ENCODE assay signal across 24 cellular contexts in the genomic region with DNA sequence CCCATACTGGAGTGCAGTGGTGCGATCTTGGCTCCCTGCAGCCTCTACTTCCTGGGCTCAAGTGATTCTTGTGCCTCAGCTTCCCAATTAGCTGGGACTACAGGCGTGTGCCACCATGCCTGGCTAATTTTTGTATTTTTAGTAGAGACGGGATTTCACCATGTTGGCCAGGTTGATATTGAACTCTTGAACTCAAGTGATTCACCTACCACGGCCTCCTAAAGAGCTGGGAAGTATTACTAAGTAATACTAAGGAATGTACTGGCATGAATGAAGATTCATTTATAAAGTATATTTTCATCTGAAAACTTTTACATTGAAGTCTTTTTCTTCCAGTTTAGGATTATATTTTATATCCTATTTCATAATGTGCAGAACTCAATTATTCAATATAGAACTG. TPM values are rescaled to one million over a fixed set of nuclear protein-coding genes. Genes with fewer than 3 reads are reported as not detected.
A peak's percentile ranks its signal among the peaks of the same experiment; 100 is the strongest.
DNase-seq lines count a peak whose midpoint lies in the region; ATAC-seq and TF ChIP-seq lines count a peak whose summit lies in the region.
"Had no signal": no experiment of that assay in that cellular context is flagged by ENCODE, and none has a peak within 500 bp of the region (broad histone marks: within the 10 kb centered on the region; RNA-seq: fewer than 3 reads in every experiment).

No MANE protein-coding gene starts in this region.

- no peak for ATAC-seq in Right ventricle myocardium inferior
- ATAC-seq: mucosa of descending colon, Panc1, psoas muscle had no signal

- peak overlapping the region; percentile 35 for H3K27ac ChIP-seq in brain microvascular endothelial cell
- H3K27ac ChIP-seq: left ventricle myocardium inferior, psoas muscle, SK-N-MC, stomach had no signal

- DNase-seq in Caki2 (ENCODE audit: low read depth) (peak; percentile 47), MG63 (peak; percentile 42), brain microvascular endothelial cell (peak; percentile 77), glomerular visceral epithelial cell (ENCODE audit: extremely low spot score) (peak; percentile 51), AML-193 (lab: John Stamatoyannopoulos, UW) (no peak), Right ventricle myocardium inferior (ENCODE audit: missing footprints) (no peak), T1000 (lab: John Stamatoyannopoulos, UW) (no peak), NCI-H82 (lab: John Stamatoyannopoulos, UW) (no peak)
- DNase-seq: activated CD4-positive, alpha-beta memory T cell treated with anti-CD3 and anti-CD28 coated beads, Interleukin-2, amount 10 ng/mL, durations not matched to agents 7 days and 5 days; activated T-cell treated with anti-CD3 and anti-CD28 coated beads for 4 hours; amniotic stem cell; CD8-positive, alpha-beta memory T cell; DMS79 treated with DMSO at 0.1 percent for 48 hours; effector CD8-positive, alpha-beta T cell; left ventricle myocardium inferior; mucosa of descending colon; MV-4-11; NCI-H1694 treated with DMSO at 0.1 percent for 48 hours; psoas muscle; stimulated activated CD4-positive, alpha-beta T cell treated with anti-CD3 and anti-CD28 coated beads, Interleukin-4, amount 100 ng/mL, for 1 hour; stomach; trophoblast cell had no signal

- peaks cover 74% of the 10 kb centered on the region for H3K36me3 ChIP-seq in MG63
- no peaks in the 10 kb centered on the region for H3K36me3 ChIP-seq in brain microvascular endothelial cell (replicated peaks)

- H3K4me3 ChIP-seq in MG63: no peak overlapping the region
- H3K4me3 ChIP-seq in brain microvascular endothelial cell (ENCODE audit: low read depth, low read length): no peak overlapping the region
- H3K4me3 ChIP-seq: left ventricle myocardium inferior, mucosa of descending colon, psoas muscle, SK-N-MC, stomach had no signal

- intact Hi-C loops in Right ventricle myocardium inferior (cut with DNase I): no loop called here

- in situ Hi-C loops in Caki2 (cut with HindIII; ENCODE audit: low pct_unique_long_range_greater_than_20kb, low sequenced_read_pairs) (no loop called here), brain microvascular endothelial cell (cut with HindIII; ENCODE audit: low pct_ligation_motif_present, low sequenced_read_pairs) (no loop called here)

- no peaks in the 10 kb centered on the region for H3K9me3 ChIP-seq in MG63
- H3K9me3 ChIP-seq: mucosa of descending colon, stomach had no signal

- TF ChIP-seq CTCF in brain microvascular endothelial cell (IDR thresholded peaks at IDR 0.05; ENCODE audit: low read depth, low read length, missing control alignments): no peak

- H3K27me3 ChIP-seq in MG63: no peaks in the 10 kb centered on the region
- H3K27me3 ChIP-seq in brain microvascular endothelial cell (replicated peaks): no peaks in the 10 kb centered on the region
- H3K27me3 ChIP-seq: stomach had no signal

RNA-seq across cellular contexts. Expression of a gene that starts 38.1 kb away (rescaled TPM):
- 29.0 and 58.0 TPM in 2 replicates for total RNA-seq in Caki2 (2014; rRNA removed; shearing (Covaris generic); ENCODE audit: low replicate concordance)
- total RNA-seq in MG63 (2014; rRNA removed; shearing (Covaris generic); ENCODE audit: low replicate concordance): 25.7 and 31.1 TPM in 2 replicates
- total RNA-seq in Right ventricle myocardium inferior: 8.0 TPM

Comparison
In these comparisons a context has a peak if more than half of its experiments do, and no peak if none do; other contexts are left out.
1. DNase-seq: peak in Caki2 (single experiment), MG63 (single experiment), brain microvascular endothelial cell (single experiment) and glomerular visceral epithelial cell (single experiment); none in AML-193 (0 of 2), Right ventricle myocardium inferior (single experiment), T1000 (single experiment) and NCI-H82 (single experiment).